In the genomic region with DNA sequence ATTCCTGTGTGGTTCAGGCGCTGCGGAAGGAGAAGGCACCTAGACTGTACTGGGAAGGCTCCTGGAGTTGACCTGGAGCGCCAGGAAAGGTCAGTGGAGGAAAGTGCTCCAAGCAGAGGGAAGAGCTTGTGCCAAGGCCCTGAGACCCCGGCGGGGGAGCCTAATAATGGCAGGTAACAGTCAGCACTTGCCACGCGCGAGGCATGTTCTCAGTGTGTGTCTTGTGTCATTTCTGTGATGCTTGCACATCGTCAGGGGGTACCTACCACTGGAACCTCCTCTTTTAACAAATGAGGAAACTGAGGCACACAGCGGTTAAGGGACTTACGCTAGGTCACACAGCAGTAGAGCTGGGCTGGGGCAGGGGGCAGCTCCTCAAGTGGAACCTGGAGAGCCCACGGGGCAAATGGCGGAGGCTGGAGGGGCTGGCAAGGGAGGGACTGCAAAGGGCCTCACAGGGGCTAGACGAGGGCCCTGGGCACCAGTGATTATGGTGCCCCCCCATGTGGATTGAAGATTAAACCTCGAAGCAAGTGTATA, we compare ENCODE assay signal across 8 cellular contexts. TPM values are rescaled to one million over a fixed set of nuclear protein-coding genes. Genes with fewer than 3 reads are reported as not detected.
DNase-seq lines count a peak whose midpoint lies in the region; ATAC-seq and TF ChIP-seq lines count a peak whose summit lies in the region.

No MANE protein-coding gene starts in this region.

- no peaks in the 10 kb centered on the region for H3K36me3 Mint-ChIP-seq in CD4-positive, CD25-positive, alpha-beta regulatory T cell
- H3K36me3 Mint-ChIP-seq in neural progenitor cell, result no peaks in the 10 kb centered on the region

- peaks cover 4 to 17% (median 7%) of the 10 kb centered on the region in 4 donors for H3K4me1 Mint-ChIP-seq in CD4-positive, CD25-positive, alpha-beta regulatory T cell
- peaks cover 15% of the 10 kb centered on the region for H3K4me1 Mint-ChIP-seq in neural progenitor cell

- no peak overlapping the region for H3K4me3 ChIP-seq in CD4-positive, CD25-positive, alpha-beta regulatory T cell (ENCODE audit: low read depth, low read length)
- H3K4me3 ChIP-seq in MG63 (peak overlapping the region; percentile 46; the same call in 1 of the 2 replicates), duodenal mucosa (ENCODE audit: low read depth in 1 of 2, low read length in 2 of 2) (peak overlapping the region; percentile 45 to 62), neural progenitor cell (peak overlapping the region; percentile 43)

- H2AFZ ChIP-seq in neural progenitor cell (replicated peaks), result peak overlapping the region; percentile 89

- H3K27ac ChIP-seq in CD4-positive, CD25-positive, alpha-beta regulatory T cell (ENCODE audit: insufficient read depth, low read length, poor library complexity, severe bottlenecking), result no peak overlapping the region
- H3K27ac ChIP-seq in duodenal mucosa (ENCODE audit: low read depth, low read length), result no peak overlapping the region
- no peak overlapping the region for H3K27ac ChIP-seq in neural progenitor cell

- ATAC-seq in CD4-positive, CD25-positive, alpha-beta regulatory T cell (ENCODE audit: low read depth in 2 of 2), result no peak

- H3F3A ChIP-seq in neural progenitor cell (ENCODE audit: low read depth), result no peaks in the 10 kb centered on the region

- H3K9ac ChIP-seq in duodenal mucosa (ENCODE audit: low read depth in 1 of 2, low read length in 2 of 2), result peak overlapping the region; percentile 26 to 64
- H3K9ac ChIP-seq in neural progenitor cell, result no peak overlapping the region

- H3K9me3 Mint-ChIP-seq in CD4-positive, CD25-positive, alpha-beta regulatory T cell, result no peaks in the 10 kb centered on the region
- H3K9me3 Mint-ChIP-seq in neural progenitor cell, result no peaks in the 10 kb centered on the region

- peaks cover 47% of the 10 kb centered on the region for H3K27me3 Mint-ChIP-seq in CD4-positive, CD25-positive, alpha-beta regulatory T cell
- H3K27me3 Mint-ChIP-seq in neural progenitor cell (ENCODE audit: insufficient read depth, low read depth), result peaks cover 41% of the 10 kb centered on the region

- no peak for DNase-seq in CD4-positive, CD25-positive, alpha-beta regulatory T cell
- DNase-seq in MG63 (no peak), neural progenitor cell (ENCODE audit: low spot score) (no peak), NCI-H1417 (lab: John Stamatoyannopoulos, UW) (no peak), cerebellar nuclear complex (lab: John Stamatoyannopoulos, UW) (no peak), AG08395 (ENCODE audit: low spot score) (no peak), GOT3 (lab: John Stamatoyannopoulos, UW) (no peak)

- no peaks in the 10 kb centered on the region for H3K9me3 ChIP-seq in CD4-positive, CD25-positive, alpha-beta regulatory T cell (ENCODE audit: control insufficient read depth in 2 of 2, low read length in 2 of 2)
- H3K9me3 ChIP-seq in MG63, result no peaks in the 10 kb centered on the region
- H3K9me3 ChIP-seq in duodenal mucosa (ENCODE audit: control insufficient read depth in 1 of 2, low read length in 2 of 2), result no peaks in the 10 kb centered on the region
- H3K9me3 ChIP-seq in neural progenitor cell (ENCODE audit: low read depth), result no peaks in the 10 kb centered on the region

- H4K20me1 ChIP-seq in neural progenitor cell (ENCODE audit: low read depth), result peaks cover 3% of the 10 kb centered on the region

- peak overlapping the region; percentile 58 to 83 (median 74) for H3K4me3 Mint-ChIP-seq in CD4-positive, CD25-positive, alpha-beta regulatory T cell
- peak overlapping the region; percentile 83 for H3K4me3 Mint-ChIP-seq in neural progenitor cell

- H3K4me1 ChIP-seq in CD4-positive, CD25-positive, alpha-beta regulatory T cell (ENCODE audit: control insufficient read depth, insufficient read depth, low read length, poor library complexity, severe bottlenecking), result peaks cover 10% of the 10 kb centered on the region
- H3K4me1 ChIP-seq in duodenal mucosa (ENCODE audit: control insufficient read depth in 1 of 2, insufficient read depth in 2 of 2, low read length in 2 of 2), result peaks cover 0 to 6% of the 10 kb centered on the region in 2 donors
- peaks cover 8% of the 10 kb centered on the region for H3K4me1 ChIP-seq in neural progenitor cell

- no peaks in the 10 kb centered on the region for H3K36me3 ChIP-seq in CD4-positive, CD25-positive, alpha-beta regulatory T cell (ENCODE audit: control insufficient read depth, insufficient read depth, low read length)
- H3K36me3 ChIP-seq in MG63 (no peaks in the 10 kb centered on the region), duodenal mucosa (ENCODE audit: control insufficient read depth in 1 of 2, insufficient read depth in 2 of 2, low read length in 2 of 2) (no peaks in the 10 kb centered on the region), neural progenitor cell (no peaks in the 10 kb centered on the region)

- H3K79me2 ChIP-seq in neural progenitor cell (ENCODE audit: low read depth), result no peaks in the 10 kb centered on the region

- H3K27ac Mint-ChIP-seq in CD4-positive, CD25-positive, alpha-beta regulatory T cell, result peak overlapping the region in 2 of 3 donors; percentile 36 to 91
- H3K27ac Mint-ChIP-seq in neural progenitor cell, result peak overlapping the region; percentile 66

- TF ChIP-seq CTCF in neural progenitor cell (IDR thresholded peaks at IDR 0.05), result no peak

- H3K27me3 ChIP-seq in CD4-positive, CD25-positive, alpha-beta regulatory T cell (ENCODE audit: control insufficient read depth, insufficient read depth, low read length), result no peaks in the 10 kb centered on the region
- H3K27me3 ChIP-seq in MG63 (no peaks in the 10 kb centered on the region), duodenal mucosa (ENCODE audit: control insufficient read depth in 1 of 2, insufficient read depth in 2 of 2, low read length in 2 of 2) (no peaks in the 10 kb centered on the region), neural progenitor cell (peaks cover 90% of the 10 kb centered on the region)

- H3K4me2 ChIP-seq in neural progenitor cell, result peak overlapping the region; percentile 83

RNA-seq across cellular contexts. Expression of a gene that starts 1.0 kb away (rescaled TPM):
- total RNA-seq in CD4-positive, CD25-positive, alpha-beta regulatory T cell, result 0.39 TPM
- polyA plus RNA-seq in CD4-positive, CD25-positive, alpha-beta regulatory T cell, result under 1 TPM in 3 of 4 donors, not detected in 1; 0.05 to 0.13 (median 0.07) TPM
- total RNA-seq in MG63 (2014; rRNA removed; shearing (Covaris generic); ENCODE audit: low replicate concordance), result 0.02 and 1.2 TPM in 2 replicates
- total RNA-seq in neural progenitor cell (ENCODE audit: low replicate concordance), result 0.24 and 0.28 TPM in 2 replicates

RNA-seq across cellular contexts. Expression of a gene that starts 18.5 kb away (rescaled TPM):
- total RNA-seq in CD4-positive, CD25-positive, alpha-beta regulatory T cell, result not detected
- polyA plus RNA-seq in CD4-positive, CD25-positive, alpha-beta regulatory T cell, result not detected
- not detected in 2 replicates for total RNA-seq in MG63 (2014; rRNA removed; shearing (Covaris generic); ENCODE audit: low replicate concordance)
- total RNA-seq in neural progenitor cell (ENCODE audit: low replicate concordance), result 2.1 TPM in 2 replicates

RNA-seq across cellular contexts. Expression of a gene that starts 51.0 kb away (rescaled TPM):
- 36.8 TPM for total RNA-seq in CD4-positive, CD25-positive, alpha-beta regulatory T cell
- polyA plus RNA-seq in CD4-positive, CD25-positive, alpha-beta regulatory T cell, result 100 to 1,000 TPM in 1 of 4 donors, 10 to 100 TPM in 3; 90.5 to 118 (median 94.1) TPM
- 80.7 and 112 TPM in 2 replicates for total RNA-seq in MG63 (2014; rRNA removed; shearing (Covaris generic); ENCODE audit: low replicate concordance)
- 50.8 and 57.2 TPM in 2 replicates for total RNA-seq in neural progenitor cell (ENCODE audit: low replicate concordance)
